8 cellular contexts compared by ENCODE assay signal in genomic region chr1:194295690-194296089, GRCh38.
DNase-seq lines count a peak whose midpoint lies in the region; ATAC-seq lines count a peak whose summit lies in the region.

No MANE protein-coding gene starts in this region.

- ATAC-seq in activated CD4-positive, CD25-positive, alpha-beta regulatory T cell treated with anti-CD3 and anti-CD28 coated beads, Interleukin-2, amount 50 U/mL, for 24 hours, result peak; percentile 72 to 76
- peak; percentile 90 for ATAC-seq in GM21423 (IDR thresholded peaks at IDR 0.05; ENCODE audit: unreplicated experiment)
- ATAC-seq in HG03571 (IDR thresholded peaks at IDR 0.05; ENCODE audit: unreplicated experiment), result peak; percentile 70

- no peak for DNase-seq in activated CD4-positive, CD25-positive, alpha-beta regulatory T cell treated with anti-CD3 and anti-CD28 coated beads, Interleukin-2, amount 50 U/mL, for 72 hours
- peak; percentile 75 for DNase-seq in RPMI8226
- peak; percentile 15 for DNase-seq in fibroblast of peridontal ligament (ENCODE audit: extremely low read depth)
- DNase-seq in renal cortical epithelial cell (ENCODE audit: low read depth), result peak; percentile 43
- no peak for DNase-seq in activated effector memory CD4-positive, alpha-beta T cell treated with anti-CD3 and anti-CD28 coated beads, Interleukin-2, amount 50 U/mL, for 16 hours

Comparison
In these comparisons a context has a peak if more than half of its experiments do, and no peak if none do; other contexts are left out.
1. DNase-seq: peak in RPMI8226 (single experiment), fibroblast of peridontal ligament (single experiment) and renal cortical epithelial cell (single experiment); none in activated CD4-positive, CD25-positive, alpha-beta regulatory T cell treated with anti-CD3 and anti-CD28 coated beads, Interleukin-2, amount 50 U/mL, for 72 hours (single experiment) and activated effector memory CD4-positive, alpha-beta T cell treated with anti-CD3 and anti-CD28 coated beads, Interleukin-2, amount 50 U/mL, for 16 hours (single experiment).
2. Peak in every context shown above with its lines, with median percentiles within 50 percentile points of each other: ATAC-seq.